ENCODE assay signal across 8 cellular contexts in the genomic region with DNA sequence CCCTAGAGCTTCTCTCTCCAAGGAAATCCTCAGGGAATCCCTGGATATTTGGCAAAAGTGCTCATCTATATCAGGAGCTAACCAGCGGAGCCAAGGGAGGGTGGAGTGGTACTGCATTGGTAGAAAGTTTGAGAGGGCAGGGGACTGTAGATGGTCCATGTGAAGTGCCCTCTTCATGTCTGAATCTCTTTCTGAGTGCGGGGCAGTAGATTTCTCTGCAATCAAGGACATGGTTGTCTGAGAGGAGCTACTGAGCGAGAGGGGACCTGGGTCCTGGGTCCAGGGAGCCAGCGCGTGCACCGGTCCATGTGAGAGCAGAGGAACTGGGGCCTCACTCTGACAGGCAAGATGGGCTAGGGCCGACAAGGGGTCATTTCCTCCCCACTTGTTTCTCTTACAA. TPM values are rescaled to one million over a fixed set of nuclear protein-coding genes. Genes with fewer than 3 reads are reported as not detected.
A peak's percentile ranks its signal among the peaks of the same experiment; 100 is the strongest.
DNase-seq lines count a peak whose midpoint lies in the region; TF ChIP-seq lines count a peak whose summit lies in the region.

No MANE protein-coding gene starts in this region.

- peak overlapping the region; percentile 71 for H3K4me3 ChIP-seq in brain microvascular endothelial cell (ENCODE audit: low read depth, low read length)
- H3K4me3 ChIP-seq in mesodermal cell (ENCODE audit: extremely low read depth, insufficient read depth, low read length, poor library complexity, severe bottlenecking), result peak overlapping the region; percentile 50
- peak overlapping the region; percentile 58 to 72 for H3K4me3 ChIP-seq in uterus

- H3K27ac Mint-ChIP-seq in activated naive CD4-positive, alpha-beta T cell treated with anti-CD3 and anti-CD28 coated beads, Interleukin-2, amount 10 ng/mL, durations not matched to agents 7 days and 5 days, result peak overlapping the region; percentile 80

- intact Hi-C loops in uterus (cut with DNase I; ENCODE audit: low total_unique reads), result loop anchor here (10.0 kb wide), 1 partner anchor 63 kb away; the partner anchor contains the start of genes ALG9, CFAP68 and FDXACB1

- H3K4me3 Mint-ChIP-seq in activated naive CD4-positive, alpha-beta T cell treated with anti-CD3 and anti-CD28 coated beads, Interleukin-2, amount 10 ng/mL, durations not matched to agents 7 days and 5 days, result peak overlapping the region; percentile 80

- peaks cover 43% of the 10 kb centered on the region for H3K4me1 Mint-ChIP-seq in activated naive CD4-positive, alpha-beta T cell treated with anti-CD3 and anti-CD28 coated beads, Interleukin-2, amount 10 ng/mL, durations not matched to agents 7 days and 5 days

- H3K36me3 ChIP-seq in brain microvascular endothelial cell (replicated peaks) (no peaks in the 10 kb centered on the region), mesodermal cell (ENCODE audit: control insufficient read depth, insufficient read depth, low read length) (peaks cover 9% of the 10 kb centered on the region), uterus (no peaks in the 10 kb centered on the region)

- no peaks in the 10 kb centered on the region for H3K36me3 Mint-ChIP-seq in activated naive CD4-positive, alpha-beta T cell treated with anti-CD3 and anti-CD28 coated beads, Interleukin-2, amount 10 ng/mL, durations not matched to agents 7 days and 5 days

- TF ChIP-seq POLR2A in uterus (IDR thresholded peaks at IDR 0.05), result no peak

- H3K27ac ChIP-seq in brain microvascular endothelial cell, result no peak overlapping the region
- peak overlapping the region; percentile 26 for H3K27ac ChIP-seq in mesodermal cell (ENCODE audit: low read depth, low read length, severe bottlenecking)
- H3K27ac ChIP-seq in uterus, result peak overlapping the region; percentile 78 to 79

- no peak for DNase-seq in activated naive CD4-positive, alpha-beta T cell treated with anti-CD3 and anti-CD28 coated beads, Interleukin-2, amount 10 ng/mL, durations not matched to agents 7 days and 5 days
- DNase-seq in activated naive CD4-positive, alpha-beta T cell (lab: John Stamatoyannopoulos, UW), result no peak
- DNase-seq in brain microvascular endothelial cell (no peak), uterus (no peak), foreskin melanocyte (no peak), HK-2 (ENCODE audit: unreplicated experiment) (no peak), NCI-H146 treated with DMSO at 0.1 percent for 48 hours (lab: John Stamatoyannopoulos, UW; ENCODE audit: unreplicated experiment) (no peak)

- 84 to 95% methylated on average over 6 of the region's 7 CpGs for WGBS in mesodermal cell (ENCODE audit: insufficient coverage in 2 of 2), 2 experiments

- in situ Hi-C loops in brain microvascular endothelial cell (cut with HindIII; ENCODE audit: low pct_ligation_motif_present, low sequenced_read_pairs), result no loop called here

- CTCF ChIA-PET in activated naive CD4-positive, alpha-beta T cell treated with anti-CD3 and anti-CD28 coated beads, Interleukin-2, amount 10 ng/mL, durations not matched to agents 7 days and 5 days (lab: Charles Lee), result interaction anchor here (1.7 to 12.9 kb wide), 3 partner anchors 9 to 44 kb away, joined by 4 to 217 read pairs (median 10); no protein-coding TSS in a partner anchor

- H3K9me3 ChIP-seq in mesodermal cell (ENCODE audit: control insufficient read depth, low read length) (no peaks in the 10 kb centered on the region), uterus (no peaks in the 10 kb centered on the region)

- peaks cover 4% of the 10 kb centered on the region for H3K27me3 Mint-ChIP-seq in activated naive CD4-positive, alpha-beta T cell treated with anti-CD3 and anti-CD28 coated beads, Interleukin-2, amount 10 ng/mL, durations not matched to agents 7 days and 5 days

- no peak for TF ChIP-seq CTCF in brain microvascular endothelial cell (IDR thresholded peaks at IDR 0.05; ENCODE audit: low read depth, low read length, missing control alignments)
- TF ChIP-seq CTCF in uterus (IDR thresholded peaks at IDR 0.05), result no peak

- H3K27me3 ChIP-seq in brain microvascular endothelial cell (replicated peaks) (no peaks in the 10 kb centered on the region), uterus (no peaks in the 10 kb centered on the region)

- H3K4me1 ChIP-seq in mesodermal cell (ENCODE audit: control insufficient read depth, insufficient read depth, low read length, poor library complexity, severe bottlenecking) (peaks cover 37% of the 10 kb centered on the region), uterus (no peaks in the 10 kb centered on the region)

- H3K9me3 Mint-ChIP-seq in activated naive CD4-positive, alpha-beta T cell treated with anti-CD3 and anti-CD28 coated beads, Interleukin-2, amount 10 ng/mL, durations not matched to agents 7 days and 5 days, result no peaks in the 10 kb centered on the region

RNA-seq across cellular contexts. Expression of gene DIXDC1, which starts 0.7 kb away (rescaled TPM):
- polyA plus RNA-seq in mesodermal cell (2013, experiment 1 of 2), result 17.2 TPM
- polyA plus RNA-seq in mesodermal cell (2013, experiment 2 of 2), result 15.0 TPM
- 10 to 100 TPM; 38.7 to 63.0 (median 51.4) TPM for total RNA-seq in uterus

RNA-seq across cellular contexts. Expression of gene C11orf52, which starts 19.1 kb away (rescaled TPM):
- 0.96 TPM for polyA plus RNA-seq in mesodermal cell (2013, experiment 1 of 2)
- 0.81 TPM for polyA plus RNA-seq in mesodermal cell (2013, experiment 2 of 2)
- 1 to 10 TPM in 2 of 4 donors, not detected in 2; 1.6 to 2.4 TPM for total RNA-seq in uterus

RNA-seq across cellular contexts. Expression of gene HSPB2, which starts 25.3 kb away (rescaled TPM):
- 2.0 TPM for polyA plus RNA-seq in mesodermal cell (2013, experiment 1 of 2)
- 1.7 TPM for polyA plus RNA-seq in mesodermal cell (2013, experiment 2 of 2)
- total RNA-seq in uterus, result 1 to 10 TPM in 1 of 4 donors, under 1 TPM in 1, not detected in 2; 0.21 to 5.2 TPM

RNA-seq across cellular contexts. Expression of gene CRYAB, which starts 26.3 kb away (rescaled TPM):
- 41.3 TPM for polyA plus RNA-seq in mesodermal cell (2013, experiment 1 of 2)
- polyA plus RNA-seq in mesodermal cell (2013, experiment 2 of 2), result 29.9 TPM
- 100 to 1,000 TPM in 1 of 4 donors, 10 to 100 TPM in 3; 19.9 to 179 (median 56.5) TPM for total RNA-seq in uterus

RNA-seq across cellular contexts. Expression of gene CFAP68, which starts 58.5 kb away (rescaled TPM):
- 20.3 TPM for polyA plus RNA-seq in mesodermal cell (2013, experiment 1 of 2)
- 25.5 TPM for polyA plus RNA-seq in mesodermal cell (2013, experiment 2 of 2)
- 10 to 100 TPM in 1 of 4 donors, 1 to 10 TPM in 2, under 1 TPM in 1; 0.29 to 22.8 (median 4.2) TPM for total RNA-seq in uterus
